In genomic region chr2:45748239-45748638, GRCh38 we compare ENCODE assay signal across 16 cellular contexts.
A peak's percentile ranks its signal among the peaks of the same experiment; 100 is the strongest.
DNase-seq lines count a peak whose midpoint lies in the region; FAIRE-seq and TF ChIP-seq lines count a peak whose summit lies in the region.
"Had no signal": no experiment of that assay in that cellular context is flagged by ENCODE, and none has a peak within 500 bp of the region (broad histone marks: within the 10 kb centered on the region; RNA-seq: fewer than 3 reads in every experiment).

No MANE protein-coding gene starts in this region.

- H3K4me3 Mint-ChIP-seq in activated CD4-positive, alpha-beta memory T cell treated with anti-CD3 and anti-CD28 coated beads for 36 hours = no peak overlapping the region
- no peak overlapping the region for H3K4me3 Mint-ChIP-seq in activated CD4-positive, alpha-beta memory T cell treated with anti-CD3 and anti-CD28 coated beads, Interleukin-2, amount 10 ng/mL, durations not matched to agents 7 days and 5 days
- H3K4me3 Mint-ChIP-seq: central memory CD8-positive, alpha-beta T cell; H9; natural killer cell treated with Interleukin-12 subunit alpha and Interleukin-12 subunit beta and Interleukin-15 and Interleukin-18, amount 100 ng/mL, for 72 hours had no signal

- CTCF ChIA-PET in activated CD4-positive, alpha-beta memory T cell treated with anti-CD3 and anti-CD28 coated beads for 36 hours (lab: Charles Lee) = interaction anchor here (1.6 kb wide), 1 partner anchor 31 kb away, joined by 5 read pairs; no protein-coding TSS in a partner anchor
- CTCF ChIA-PET in activated CD4-positive, alpha-beta memory T cell treated with anti-CD3 and anti-CD28 coated beads, Interleukin-2, amount 10 ng/mL, durations not matched to agents 7 days and 5 days (lab: Charles Lee) = no interaction called here

- H3K27me3 Mint-ChIP-seq in activated CD4-positive, alpha-beta memory T cell treated with anti-CD3 and anti-CD28 coated beads for 36 hours = no peaks in the 10 kb centered on the region
- no peaks in the 10 kb centered on the region for H3K27me3 Mint-ChIP-seq in activated CD4-positive, alpha-beta memory T cell treated with anti-CD3 and anti-CD28 coated beads, Interleukin-2, amount 10 ng/mL, durations not matched to agents 7 days and 5 days
- H3K27me3 Mint-ChIP-seq: central memory CD8-positive, alpha-beta T cell had no signal

- H3K4me3 ChIP-seq in astrocyte of the spinal cord (ENCODE audit: low read depth, low read length) = no peak overlapping the region

- no peak overlapping the region for H3K27ac Mint-ChIP-seq in activated CD4-positive, alpha-beta memory T cell treated with anti-CD3 and anti-CD28 coated beads for 36 hours
- no peak overlapping the region for H3K27ac Mint-ChIP-seq in activated CD4-positive, alpha-beta memory T cell treated with anti-CD3 and anti-CD28 coated beads, Interleukin-2, amount 10 ng/mL, durations not matched to agents 7 days and 5 days
- H3K27ac Mint-ChIP-seq: H9; natural killer cell treated with Interleukin-12 subunit alpha and Interleukin-12 subunit beta and Interleukin-15 and Interleukin-18, amount 100 ng/mL, for 72 hours had no signal

- POLR2A ChIA-PET in activated CD4-positive, alpha-beta memory T cell treated with anti-CD3 and anti-CD28 coated beads for 36 hours (lab: Charles Lee) = no interaction called here
- POLR2A ChIA-PET in activated CD4-positive, alpha-beta memory T cell treated with anti-CD3 and anti-CD28 coated beads, Interleukin-2, amount 10 ng/mL, durations not matched to agents 7 days and 5 days (lab: Charles Lee) = no interaction called here

- H3K36me3 Mint-ChIP-seq in activated CD4-positive, alpha-beta memory T cell treated with anti-CD3 and anti-CD28 coated beads for 36 hours = peaks cover 8% of the 10 kb centered on the region
- peaks cover 7% of the 10 kb centered on the region for H3K36me3 Mint-ChIP-seq in activated CD4-positive, alpha-beta memory T cell treated with anti-CD3 and anti-CD28 coated beads, Interleukin-2, amount 10 ng/mL, durations not matched to agents 7 days and 5 days (ENCODE audit: low read depth)

- no peak for TF ChIP-seq CTCF in astrocyte of the spinal cord (IDR thresholded peaks at IDR 0.05; ENCODE audit: low read depth, low read length)

- in situ Hi-C loops in astrocyte of the spinal cord (cut with HindIII; ENCODE audit: low sequenced_read_pairs) = no loop called here

- peak; percentile 12 for DNase-seq in activated CD4-positive, alpha-beta memory T cell treated with anti-CD3 and anti-CD28 coated beads for 36 hours
- DNase-seq in activated CD4-positive, alpha-beta memory T cell treated with anti-CD3 and anti-CD28 coated beads, Interleukin-2, amount 10 ng/mL, durations not matched to agents 7 days and 5 days = no peak
- peak; percentile 56 for DNase-seq in astrocyte of the spinal cord (ENCODE audit: low read depth, low spot score)
- DNase-seq in middle frontal gyrus (ENCODE audit: extremely low spot score, low spot score) = peak; percentile 44
- no peak for DNase-seq in NCI-H226
- no peak for DNase-seq in GM19239 (ENCODE audit: insufficient read length, low spot score)
- DNase-seq in NCI-H2227 treated with DMSO at 0.1 percent for 48 hours (lab: John Stamatoyannopoulos, UW) = no peak
- DNase-seq in NCI-H2196 treated with DMSO at 0.1 percent for 48 hours (lab: John Stamatoyannopoulos, UW; ENCODE audit: unreplicated experiment) = no peak
- DNase-seq: activated naive CD4-positive, alpha-beta T cell treated with anti-CD3 and anti-CD28 coated beads, Interleukin-2, amount 50 U/mL, for 16 hours; H9; left ventricle myocardium superior; NCI-H2029 treated with DMSO at 0.1 percent for 48 hours; NK-92 treated with Interleukin-12 subunit alpha and Interleukin-12 subunit beta, amount 100 ng/mL, for 24 hours; stimulated activated naive CD4-positive, alpha-beta T cell had no signal

- no peak for FAIRE-seq in GM19239 (lab: Jason Lieb, UNC)

- intact Hi-C loops in activated CD4-positive, alpha-beta memory T cell treated with anti-CD3 and anti-CD28 coated beads for 36 hours (cut with micrococcal nuclease) = no loop called here

- H3K4me1 Mint-ChIP-seq in activated CD4-positive, alpha-beta memory T cell treated with anti-CD3 and anti-CD28 coated beads for 36 hours (ENCODE audit: low read depth) = peaks cover 22% of the 10 kb centered on the region
- H3K4me1 Mint-ChIP-seq in activated CD4-positive, alpha-beta memory T cell treated with anti-CD3 and anti-CD28 coated beads, Interleukin-2, amount 10 ng/mL, durations not matched to agents 7 days and 5 days = peaks cover 8% of the 10 kb centered on the region

- H3K9me3 Mint-ChIP-seq in activated CD4-positive, alpha-beta memory T cell treated with anti-CD3 and anti-CD28 coated beads for 36 hours = peaks cover 13% of the 10 kb centered on the region
- H3K9me3 Mint-ChIP-seq in activated CD4-positive, alpha-beta memory T cell treated with anti-CD3 and anti-CD28 coated beads, Interleukin-2, amount 10 ng/mL, durations not matched to agents 7 days and 5 days = peaks cover 4% of the 10 kb centered on the region

Comparison
In these comparisons a context has a peak if more than half of its experiments do, and no peak if none do; other contexts are left out.
1. DNase-seq: peak in activated CD4-positive, alpha-beta memory T cell treated with anti-CD3 and anti-CD28 coated beads for 36 hours (single experiment), astrocyte of the spinal cord (single experiment) and middle frontal gyrus (single experiment); none in activated CD4-positive, alpha-beta memory T cell treated with anti-CD3 and anti-CD28 coated beads, Interleukin-2, amount 10 ng/mL, durations not matched to agents 7 days and 5 days (single experiment), NCI-H226 (single experiment), GM19239 (single experiment), NCI-H2227 treated with DMSO at 0.1 percent for 48 hours (single experiment) and NCI-H2196 treated with DMSO at 0.1 percent for 48 hours (single experiment).